ENCODE assay signal across 1 cellular context in genomic region chr11:2402106-2402505, GRCh38.
TF ChIP-seq lines count a peak whose summit lies in the region.

No MANE protein-coding gene starts in this region.

TF ChIP-seq in IMR-90, 13 proteins besides CTCF, POLR2A, EP300 and RAD21:
- no peak for TF ChIP-seq MAZ (IDR thresholded peaks at IDR 0.05; ENCODE audit: borderline replicate concordance, low read depth, low read length)
- no peak for TF ChIP-seq CHD1 (IDR thresholded peaks at IDR 0.05; ENCODE audit: low read depth, low read length)
- TF ChIP-seq CEBPB (IDR thresholded peaks at IDR 0.05; ENCODE audit: low read depth, low read length), result no peak
- no peak for TF ChIP-seq RFX5 (IDR thresholded peaks at IDR 0.05; ENCODE audit: low read depth, low read length)
- no peak for TF ChIP-seq FOS (IDR thresholded peaks at IDR 0.05; ENCODE audit: low read depth, low read length)
- TF ChIP-seq, protein P1, sequence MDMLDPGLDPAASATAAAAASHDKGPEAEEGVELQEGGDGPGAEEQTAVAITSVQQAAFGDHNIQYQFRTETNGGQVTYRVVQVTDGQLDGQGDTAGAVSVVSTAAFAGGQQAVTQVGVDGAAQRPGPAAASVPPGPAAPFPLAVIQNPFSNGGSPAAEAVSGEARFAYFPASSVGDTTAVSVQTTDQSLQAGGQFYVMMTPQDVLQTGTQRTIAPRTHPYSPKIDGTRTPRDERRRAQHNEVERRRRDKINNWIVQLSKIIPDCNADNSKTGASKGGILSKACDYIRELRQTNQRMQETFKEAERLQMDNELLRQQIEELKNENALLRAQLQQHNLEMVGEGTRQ (IDR thresholded peaks at IDR 0.05; ENCODE audit: low read depth, low read length), result no peak
- TF ChIP-seq NFE2L2 (IDR thresholded peaks at IDR 0.05; ENCODE audit: low read depth, low read length), result no peak
- no peak for TF ChIP-seq MAFK (IDR thresholded peaks at IDR 0.05; ENCODE audit: low read depth, low read length)
- TF ChIP-seq SMC3 (IDR thresholded peaks at IDR 0.05; ENCODE audit: low read depth, low read length), result no peak
- TF ChIP-seq RCOR1 (IDR thresholded peaks at IDR 0.05; ENCODE audit: insufficient replicate concordance, low read length), result no peak
- TF ChIP-seq, protein P2, sequence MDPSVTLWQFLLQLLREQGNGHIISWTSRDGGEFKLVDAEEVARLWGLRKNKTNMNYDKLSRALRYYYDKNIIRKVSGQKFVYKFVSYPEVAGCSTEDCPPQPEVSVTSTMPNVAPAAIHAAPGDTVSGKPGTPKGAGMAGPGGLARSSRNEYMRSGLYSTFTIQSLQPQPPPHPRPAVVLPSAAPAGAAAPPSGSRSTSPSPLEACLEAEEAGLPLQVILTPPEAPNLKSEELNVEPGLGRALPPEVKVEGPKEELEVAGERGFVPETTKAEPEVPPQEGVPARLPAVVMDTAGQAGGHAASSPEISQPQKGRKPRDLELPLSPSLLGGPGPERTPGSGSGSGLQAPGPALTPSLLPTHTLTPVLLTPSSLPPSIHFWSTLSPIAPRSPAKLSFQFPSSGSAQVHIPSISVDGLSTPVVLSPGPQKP (IDR thresholded peaks at IDR 0.05; ENCODE audit: borderline replicate concordance, low read depth, low read length), result no peak
- no peak for TF ChIP-seq MXI1 (IDR thresholded peaks at IDR 0.05; ENCODE audit: borderline replicate concordance, low read depth, low read length)
